ENCODE assay signal across 14 cellular contexts in genomic region chr20:57629976-57630525, GRCh38. TPM values are rescaled to one million over a fixed set of nuclear protein-coding genes. Genes with fewer than 3 reads are reported as not detected.
DNase-seq lines count a peak whose midpoint lies in the region; ATAC-seq and TF ChIP-seq lines count a peak whose summit lies in the region.
"Had no signal": no experiment of that assay in that cellular context is flagged by ENCODE, and none has a peak within 500 bp of the region (broad histone marks: within the 10 kb centered on the region; RNA-seq: fewer than 3 reads in every experiment).

No MANE protein-coding gene starts in this region.

- H3K9me3 ChIP-seq in T-helper 17 cell (ENCODE audit: control insufficient read depth, low read length, poor library complexity, severe bottlenecking), result peaks cover under 1% of the 10 kb centered on the region

- H3K27ac Mint-ChIP-seq in CD14-positive monocyte (peak overlapping the region; percentile 88 to 95 (median 94)), T-helper 17 cell (peak overlapping the region; percentile 90)

- DNase-seq in CD14-positive monocyte (ENCODE audit: low spot score) (no peak), T-helper 17 cell (no peak), pons (ENCODE audit: low spot score) (peak; percentile 42), SKM-1 treated with dmso at 0.1 percent for 144 hours (lab: John Stamatoyannopoulos, UW; ENCODE audit: unreplicated experiment) (no peak), NCI-H446 (lab: John Stamatoyannopoulos, UW) (no peak), NAMALWA (ENCODE audit: low spot score) (no peak), NCI-H2171 (lab: John Stamatoyannopoulos, UW) (no peak)
- DNase-seq in effector CD8-positive, alpha-beta T cell (lab: John Stamatoyannopoulos, UW), result peak; percentile 18
- DNase-seq: activated effector memory CD4-positive, alpha-beta T cell treated with anti-CD3 and anti-CD28 coated beads, Interleukin-2, amount 50 U/mL, for 16 hours; NCI-H345 had no signal

- peak overlapping the region; percentile 85 to 97 for H3K4me3 Mint-ChIP-seq in CD14-positive monocyte
- peak overlapping the region; percentile 83 for H3K4me3 Mint-ChIP-seq in T-helper 17 cell
- H3K4me3 Mint-ChIP-seq: neural crest cell had no signal

- no peak for TF ChIP-seq CTCF in CD14-positive monocyte (IDR thresholded peaks at IDR 0.05)

- H3K27me3 Mint-ChIP-seq in CD14-positive monocyte (ENCODE audit: low read depth in 3 of 3) (peaks cover 6 to 8% (median 7%) of the 10 kb centered on the region in 3 donors), T-helper 17 cell (no peaks in the 10 kb centered on the region)

- intact Hi-C loops in CD14-positive monocyte (cut with micrococcal nuclease), result loop anchor here in 1 of 2 donors (5.0 to 10.0 kb wide), 3 partner anchors 85 to 255 kb away; partner anchors contain the start of gene PMEPA1

- peak; percentile 27 for ATAC-seq in T-helper 17 cell
- ATAC-seq: Panc1 had no signal

- peaks cover 6 to 23% (median 13%) of the 10 kb centered on the region in 7 donors for H3K9me3 Mint-ChIP-seq in CD14-positive monocyte

- H3K36me3 Mint-ChIP-seq in CD14-positive monocyte (peaks cover 5 to 11% of the 10 kb centered on the region in 2 donors), T-helper 17 cell (ENCODE audit: low read depth) (no peaks in the 10 kb centered on the region)

- H3K4me1 Mint-ChIP-seq in CD14-positive monocyte, result peaks cover 39% of the 10 kb centered on the region
- peaks cover 34% of the 10 kb centered on the region for H3K4me1 Mint-ChIP-seq in T-helper 17 cell

RNA-seq across cellular contexts. Expression of gene ZBP1, which starts 9.8 kb away (rescaled TPM):
- 1 to 10 TPM; 2.8 to 3.0 TPM for polyA plus RNA-seq in CD14-positive monocyte
- 10 to 100 TPM; 38.6 to 41.0 TPM for total RNA-seq in T-helper 17 cell
- total RNA-seq: Caco-2, MCF 10A, neural crest cell had no signal

Comparison
In these comparisons a context has a peak if more than half of its experiments do, and no peak if none do; other contexts are left out.
1. DNase-seq: peak in effector CD8-positive, alpha-beta T cell (single experiment) and pons (single experiment); none in CD14-positive monocyte (single experiment), T-helper 17 cell (0 of 3), SKM-1 treated with dmso at 0.1 percent for 144 hours (single experiment), NCI-H446 (0 of 2), NAMALWA (single experiment) and NCI-H2171 (single experiment).